ENCODE assay signal across 9 cellular contexts in the genomic region with DNA sequence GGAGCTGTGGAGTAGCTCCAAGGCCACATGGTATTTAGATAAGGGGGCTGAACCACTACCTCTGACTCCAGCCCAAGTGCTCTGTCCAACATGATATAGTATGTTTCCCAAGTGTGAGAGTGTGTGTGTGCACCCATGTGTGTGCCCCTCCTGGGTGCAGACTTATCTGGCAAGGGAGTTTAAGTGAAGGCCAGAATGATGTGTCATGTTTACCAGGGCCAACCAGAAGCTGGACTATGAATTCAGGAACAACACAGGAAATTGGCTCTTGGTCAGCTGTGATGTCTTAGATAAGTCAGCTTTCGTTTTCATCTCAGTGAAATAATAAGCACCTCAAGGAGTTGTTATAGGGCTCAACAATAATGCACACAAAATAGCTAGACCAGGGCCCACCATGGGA.
DNase-seq lines count a peak whose midpoint lies in the region; ATAC-seq and TF ChIP-seq lines count a peak whose summit lies in the region.
"Had no signal": no experiment of that assay in that cellular context is flagged by ENCODE, and none has a peak within 500 bp of the region (broad histone marks: within the 10 kb centered on the region; RNA-seq: fewer than 3 reads in every experiment).

No MANE protein-coding gene starts in this region.

- ATAC-seq in HG02885 (IDR thresholded peaks at IDR 0.05; ENCODE audit: poor library complexity, unreplicated experiment) (peak; percentile 66), left lung (peak; percentile 54)
- ATAC-seq in activated CD4-positive, CD25-positive, alpha-beta regulatory T cell treated with anti-CD3 and anti-CD28 coated beads, Interleukin-2, amount 50 U/mL, for 24 hours = no peak

- no peaks in the 10 kb centered on the region for H3K4me1 Mint-ChIP-seq in activated T-cell treated with anti-CD3 and anti-CD28 coated beads, Interleukin-2, amount 50 U/mL, for 24 hours (ENCODE audit: low read depth)
- peaks cover 18% of the 10 kb centered on the region for H3K4me1 Mint-ChIP-seq in Caco-2 (ENCODE audit: low read depth, unreplicated experiment)

- H3K9me3 ChIP-seq in left lung (no peaks in the 10 kb centered on the region), Caco-2 (no peaks in the 10 kb centered on the region)
- H3K9me3 ChIP-seq: BLaER1 treated with 17β-estradiol and CSF1 and Interleukin-3, amounts not matched to agents 10 nM and 100 nM had no signal

- H3K27ac Mint-ChIP-seq in activated T-cell treated with anti-CD3 and anti-CD28 coated beads, Interleukin-2, amount 50 U/mL, for 24 hours = no peak overlapping the region
- H3K27ac Mint-ChIP-seq in Caco-2 (ENCODE audit: unreplicated experiment) = no peak overlapping the region

- in situ Hi-C loops in ACHN (cut with HindIII; ENCODE audit: low pct_ligation_motif_present, low pct_unique_long_range_greater_than_20kb, low sequenced_read_pairs) = no loop called here

- H3K4me3 Mint-ChIP-seq in activated T-cell treated with anti-CD3 and anti-CD28 coated beads, Interleukin-2, amount 50 U/mL, for 24 hours = no peak overlapping the region
- H3K4me3 Mint-ChIP-seq in Caco-2 (ENCODE audit: unreplicated experiment) = no peak overlapping the region

- CTCF ChIA-PET in Caco-2 (lab: Charles Lee) = no interaction called here

- H3K27me3 ChIP-seq in left lung (no peaks in the 10 kb centered on the region), Caco-2 (replicated peaks; ENCODE audit: control insufficient read depth, insufficient read depth, low read length) (no peaks in the 10 kb centered on the region)
- H3K27me3 ChIP-seq: BLaER1 treated with 17β-estradiol and CSF1 and Interleukin-3, amounts not matched to agents 10 nM and 100 nM had no signal

- H3K4me3 ChIP-seq in left lung = no peak overlapping the region
- H3K4me3 ChIP-seq in Caco-2 (ENCODE audit: low read depth, low read length) = no peak overlapping the region
- H3K4me3 ChIP-seq: BLaER1 treated with 17β-estradiol and CSF1 and Interleukin-3, amounts not matched to agents 10 nM and 100 nM had no signal

- no peak for TF ChIP-seq CTCF in left lung (IDR thresholded peaks at IDR 0.05)
- no peak for TF ChIP-seq CTCF in Caco-2 (IDR thresholded peaks at IDR 0.05; ENCODE audit: insufficient read depth in 1 of 2, low read depth in 1 of 2, low read length in 1 of 2, severe bottlenecking in 1 of 2, unreplicated experiment in 1 of 2)

- H3K27me3 Mint-ChIP-seq in activated T-cell treated with anti-CD3 and anti-CD28 coated beads, Interleukin-2, amount 50 U/mL, for 24 hours = no peaks in the 10 kb centered on the region
- no peaks in the 10 kb centered on the region for H3K27me3 Mint-ChIP-seq in Caco-2 (ENCODE audit: insufficient read depth, unreplicated experiment)

- no TSS peak for BruUV-seq in Caco-2 (replicated peaks; lab: Mats Ljungman, UMichigan)

- no peaks in the 10 kb centered on the region for H3K9me3 Mint-ChIP-seq in activated T-cell treated with anti-CD3 and anti-CD28 coated beads, Interleukin-2, amount 50 U/mL, for 24 hours
- H3K9me3 Mint-ChIP-seq in Caco-2 (ENCODE audit: unreplicated experiment) = no peaks in the 10 kb centered on the region

- H3K4me1 ChIP-seq in left lung (peaks cover 12 to 25% of the 10 kb centered on the region in 2 donors), Caco-2 (peaks cover 9% of the 10 kb centered on the region)
- H3K4me1 ChIP-seq: BLaER1 treated with 17β-estradiol and CSF1 and Interleukin-3, amounts not matched to agents 10 nM and 100 nM had no signal

- intact Hi-C loops in left lung (cut with DNase I) = no loop called here
- intact Hi-C loops in Caco-2 (cut with micrococcal nuclease; ENCODE audit: unreplicated experiment) = no loop called here

- no peaks in the 10 kb centered on the region for H3K36me3 ChIP-seq in left lung
- H3K36me3 ChIP-seq in Caco-2 (ENCODE audit: control insufficient read depth, insufficient read depth, low read length) = no peaks in the 10 kb centered on the region
- H3K36me3 ChIP-seq: BLaER1 treated with 17β-estradiol and CSF1 and Interleukin-3, amounts not matched to agents 10 nM and 100 nM had no signal

- POLR2A ChIA-PET in Caco-2 (lab: Charles Lee) = no interaction called here

- H3K36me3 Mint-ChIP-seq in activated T-cell treated with anti-CD3 and anti-CD28 coated beads, Interleukin-2, amount 50 U/mL, for 24 hours (ENCODE audit: low read depth) = no peaks in the 10 kb centered on the region
- H3K36me3 Mint-ChIP-seq in Caco-2 (ENCODE audit: insufficient read depth, unreplicated experiment) = no peaks in the 10 kb centered on the region

- peak; percentile 85 for DNase-seq in ACHN
- peak; percentile 93 for DNase-seq in astrocyte of the hippocampus (ENCODE audit: low read depth, low spot score)
- no peak for DNase-seq in left lung
- no peak for DNase-seq in activated T-cell treated with anti-CD3 and anti-CD28 coated beads, Interleukin-2, amount 50 U/mL, for 24 hours
- DNase-seq in SW480 (ENCODE audit: low spot score) = no peak
- DNase-seq in Caco-2 = no peak

- H3K27ac ChIP-seq in left lung = peak overlapping the region; percentile 36 to 55
- H3K27ac ChIP-seq: BLaER1 treated with 17β-estradiol and CSF1 and Interleukin-3, amounts not matched to agents 10 nM and 100 nM had no signal

Comparison
In these comparisons a context has a peak if more than half of its experiments do, and no peak if none do; other contexts are left out.
1. DNase-seq: peak in ACHN (single experiment) and astrocyte of the hippocampus (single experiment); none in left lung (0 of 2), activated T-cell treated with anti-CD3 and anti-CD28 coated beads, Interleukin-2, amount 50 U/mL, for 24 hours (single experiment), SW480 (single experiment) and Caco-2 (0 of 2).
2. ATAC-seq: peak in HG02885 (single experiment) and left lung (single experiment); none in activated CD4-positive, CD25-positive, alpha-beta regulatory T cell treated with anti-CD3 and anti-CD28 coated beads, Interleukin-2, amount 50 U/mL, for 24 hours (0 of 2).